ENCODE assay signal across 16 cellular contexts in the genomic region with DNA sequence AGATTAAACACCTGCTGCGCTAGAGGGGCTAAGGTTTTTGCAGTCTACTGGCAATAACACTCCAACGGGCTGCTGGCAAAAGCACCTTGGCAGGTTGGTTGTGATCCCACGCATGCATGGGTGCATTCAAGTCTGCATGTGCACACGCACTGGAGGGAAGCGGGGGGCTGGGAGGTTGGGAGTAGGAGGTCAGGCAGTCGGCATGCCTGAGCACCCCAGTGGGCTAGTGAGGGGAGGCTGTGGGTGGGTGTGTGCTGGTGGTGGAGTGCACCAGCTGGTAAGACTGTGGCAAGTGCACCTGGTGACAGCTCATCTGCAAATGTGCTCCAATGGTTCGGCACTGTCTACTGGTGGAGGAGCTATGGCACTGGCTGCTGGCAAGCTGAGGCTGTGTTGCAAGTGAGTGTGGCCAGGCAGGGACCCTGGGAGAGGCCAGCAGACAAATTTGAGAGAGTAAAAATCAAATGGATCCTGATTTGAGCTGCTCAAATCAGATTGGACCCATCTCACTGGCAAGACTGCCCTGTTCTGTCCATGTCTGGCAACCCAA.
DNase-seq lines count a peak whose midpoint lies in the region; ATAC-seq, FAIRE-seq and TF ChIP-seq lines count a peak whose summit lies in the region.
"Had no signal": no experiment of that assay in that cellular context is flagged by ENCODE, and none has a peak within 500 bp of the region (broad histone marks: within the 10 kb centered on the region; RNA-seq: fewer than 3 reads in every experiment).

No MANE protein-coding gene starts in this region.

- H3K4ac ChIP-seq in trophoblast cell (ENCODE audit: low read depth, low read length): no peak overlapping the region

- no peak overlapping the region for H3K23ac ChIP-seq in trophoblast cell (ENCODE audit: low read length)

- H3K14ac ChIP-seq in trophoblast cell (ENCODE audit: low read length): no peak overlapping the region

- H3K18ac ChIP-seq in trophoblast cell (ENCODE audit: low read length): no peak overlapping the region

- H4K12ac ChIP-seq in trophoblast cell (ENCODE audit: low read depth, low read length): no peak overlapping the region

- no peak overlapping the region for H3K4me3 ChIP-seq in kidney (ENCODE audit: low read length in 2 of 2)
- no peak overlapping the region for H3K4me3 ChIP-seq in trophoblast cell (ENCODE audit: low read depth, low read length)
- no peak overlapping the region for H3K4me3 ChIP-seq in thyroid gland (replicated peaks in 1 of 3)
- H3K4me3 ChIP-seq: BLaER1, GM23338 had no signal

- no peaks in the 10 kb centered on the region for H3K36me3 ChIP-seq in kidney (ENCODE audit: control insufficient read depth in 1 of 2, insufficient read depth in 2 of 2, low read length in 2 of 2)
- H3K36me3 ChIP-seq in trophoblast cell (ENCODE audit: control insufficient read depth in 1 of 2, insufficient read depth in 2 of 2, low read length in 2 of 2): no peaks in the 10 kb centered on the region
- no peaks in the 10 kb centered on the region for H3K36me3 ChIP-seq in thyroid gland
- H3K36me3 ChIP-seq: BLaER1 had no signal

- H3K4me1 ChIP-seq in kidney (ENCODE audit: control insufficient read depth in 1 of 2, insufficient read depth in 1 of 2, low read depth in 1 of 2, low read length in 2 of 2) (no peaks in the 10 kb centered on the region), trophoblast cell (ENCODE audit: control insufficient read depth in 1 of 2, insufficient read depth in 2 of 2, low read length in 2 of 2) (no peaks in the 10 kb centered on the region), thyroid gland (no peaks in the 10 kb centered on the region)
- H3K4me1 ChIP-seq: BLaER1 had no signal

- no peak overlapping the region for H4K91ac ChIP-seq in trophoblast cell (ENCODE audit: low read depth, low read length)

- H2BK120ac ChIP-seq in trophoblast cell (ENCODE audit: insufficient read depth, low read length, poor library complexity): no peak overlapping the region

- H3K79me1 ChIP-seq in trophoblast cell (ENCODE audit: low read length): no peaks in the 10 kb centered on the region

- H4K8ac ChIP-seq in trophoblast cell (ENCODE audit: low read depth, low read length): no peak overlapping the region

- H3K27ac ChIP-seq in kidney (ENCODE audit: low read depth in 2 of 2, low read length in 2 of 2) (no peak overlapping the region), trophoblast cell (ENCODE audit: low read depth, low read length) (no peak overlapping the region), thyroid gland (no peak overlapping the region)
- H3K27ac ChIP-seq: BLaER1, HL-60 had no signal

- H3K27me3 ChIP-seq in trophoblast cell (ENCODE audit: insufficient read depth, low read length): no peaks in the 10 kb centered on the region
- H3K27me3 ChIP-seq in thyroid gland: no peaks in the 10 kb centered on the region
- H3K27me3 ChIP-seq: BLaER1 had no signal

- WGBS in trophoblast cell (ENCODE audit: extremely low coverage, insufficient coverage, insufficient read length): no CpG with 5 or more reads among the region's 7 CpGs
- 42 to 57% methylated on average over 6 to 7 of the region's 7 CpGs for WGBS in thyroid gland, 2 donors

- ATAC-seq in Right ventricle myocardium inferior (peak; percentile 26), left cardiac atrium (no peak), HG02981 (IDR thresholded peaks at IDR 0.05; ENCODE audit: unreplicated experiment) (no peak)
- ATAC-seq: GM23338 had no signal

- H3K9ac ChIP-seq in kidney (ENCODE audit: low read length in 2 of 2) (no peak overlapping the region), trophoblast cell (ENCODE audit: low read length) (peak overlapping the region; percentile 51)
- H3K9ac ChIP-seq: BLaER1 had no signal

- TF ChIP-seq CTCF in kidney (IDR thresholded peaks at IDR 0.05; ENCODE audit: borderline replicate concordance, extremely low read depth, insufficient read depth) (no peak), thyroid gland (IDR thresholded peaks at IDR 0.05) (no peak)

- no peak overlapping the region for H3K4me2 ChIP-seq in trophoblast cell (ENCODE audit: low read length)
- H3K4me2 ChIP-seq: BLaER1, GM23338 had no signal

- H2AFZ ChIP-seq in trophoblast cell (ENCODE audit: insufficient read depth, low read length, poor library complexity): no peak overlapping the region
- H2AFZ ChIP-seq: GM23338 had no signal

- H3K9me3 ChIP-seq in kidney (ENCODE audit: control insufficient read depth in 1 of 2, low read length in 2 of 2) (no peaks in the 10 kb centered on the region), trophoblast cell (ENCODE audit: insufficient read depth, low read depth, low read length) (peaks cover 3% of the 10 kb centered on the region), thyroid gland (no peaks in the 10 kb centered on the region)
- H3K9me3 ChIP-seq: BLaER1 had no signal

- no peak overlapping the region for H2BK5ac ChIP-seq in trophoblast cell (ENCODE audit: low read depth, low read length, poor library complexity)

- DNase-seq in Right ventricle myocardium inferior (ENCODE audit: missing footprints) (peak; percentile 59), left cardiac atrium (no peak), kidney (peak; percentile 61), trophoblast cell (no peak), thyroid gland (peak; percentile 8 to 46), NCI-H1694 (lab: John Stamatoyannopoulos, UW) (no peak), T-helper 2 cell (no peak)
- DNase-seq: 8988T; CD4-positive, alpha-beta memory T cell; DMS79 treated with DMSO at 0.1 percent for 48 hours; GF-D8; H7 had no signal

- TF ChIP-seq POLR2A in thyroid gland (IDR thresholded peaks at IDR 0.05): no peak

- no peaks in the 10 kb centered on the region for H3K79me2 ChIP-seq in trophoblast cell (ENCODE audit: control insufficient read depth, insufficient read depth, low read length, poor library complexity)

- intact Hi-C loops in Right ventricle myocardium inferior (cut with DNase I) (no loop called here), left cardiac atrium (cut with DNase I) (no loop called here), kidney (cut with DNase I) (no loop called here), thyroid gland (cut with DNase I) (no loop called here)

- no peak overlapping the region for H2BK12ac ChIP-seq in trophoblast cell (ENCODE audit: low read length)

- H2AK5ac ChIP-seq in trophoblast cell (ENCODE audit: low read length): no peak overlapping the region

- FAIRE-seq in kidney (lab: Jason Lieb, UNC): no peak

Comparison
In these comparisons a context has a peak if more than half of its experiments do, and no peak if none do; other contexts are left out.
1. DNase-seq: peak in Right ventricle myocardium inferior (single experiment), kidney (single experiment) and thyroid gland (2 of 2); none in left cardiac atrium (single experiment), trophoblast cell (0 of 2), NCI-H1694 (single experiment) and T-helper 2 cell (0 of 5).